ENCODE assay signal across 10 cellular contexts in genomic region chr2:19355931-19356544, GRCh38. TPM values are rescaled to one million over a fixed set of nuclear protein-coding genes. Genes with fewer than 3 reads are reported as not detected.
DNase-seq lines count a peak whose midpoint lies in the region; TF ChIP-seq lines count a peak whose summit lies in the region.
"Had no signal": no experiment of that assay in that cellular context is flagged by ENCODE, and none has a peak within 500 bp of the region (broad histone marks: within the 10 kb centered on the region; RNA-seq: fewer than 3 reads in every experiment).

No MANE protein-coding gene starts in this region.

- no peaks in the 10 kb centered on the region for H3K9me3 Mint-ChIP-seq in activated T-helper 1 cell treated with anti-CD3 and anti-CD28 coated beads, Interleukin-12 subunit alpha, Interleukin-12 subunit beta, Interleukin-2, Interleukin-4 antibody, amounts not matched to agents 30 ng/mL and 10 ng/mL and 1 ng/mL, durations not matched to agents 14 hours and 24 hours and 36 hours
- H3K9me3 Mint-ChIP-seq: natural killer cell had no signal

- no peaks in the 10 kb centered on the region for H3K36me3 ChIP-seq in iPS-18a (ENCODE audit: control insufficient read depth, low read depth, low read length)
- H3K36me3 ChIP-seq in SJCRH30: no peaks in the 10 kb centered on the region

- H3K27me3 ChIP-seq in iPS-18a (ENCODE audit: control insufficient read depth, insufficient read depth, low read length): peaks cover 99% of the 10 kb centered on the region
- no peaks in the 10 kb centered on the region for H3K27me3 ChIP-seq in SJCRH30

- peak overlapping the region; percentile 64 for H3K27ac Mint-ChIP-seq in activated T-helper 1 cell treated with anti-CD3 and anti-CD28 coated beads, Interleukin-12 subunit alpha, Interleukin-12 subunit beta, Interleukin-2, Interleukin-4 antibody, amounts not matched to agents 30 ng/mL and 10 ng/mL and 1 ng/mL, durations not matched to agents 14 hours and 24 hours and 36 hours
- H3K27ac Mint-ChIP-seq: natural killer cell had no signal

- no peak overlapping the region for H3K27ac ChIP-seq in iPS-18a (ENCODE audit: low read length)
- peak overlapping the region in 13 of 21 experiments; percentile 8 to 74 (median 51) for H3K27ac ChIP-seq in skin epidermis
- H3K27ac ChIP-seq in SJCRH30: no peak overlapping the region

- intact Hi-C loops in activated T-helper 1 cell treated with anti-CD3 and anti-CD28 coated beads, Interleukin-12 subunit alpha, Interleukin-12 subunit beta, Interleukin-2, Interleukin-4 antibody, amounts not matched to agents 30 ng/mL and 10 ng/mL and 1 ng/mL, durations not matched to agents 14 hours and 24 hours and 36 hours (cut with micrococcal nuclease): loop anchor here (10.0 kb wide), 1 partner anchor 1481 kb away; the partner anchor contains the start of gene KCNS3

- H3K4me3 ChIP-seq in iPS-18a (ENCODE audit: low read length): peak overlapping the region; percentile 32
- peak overlapping the region; percentile 33 to 51 (median 40) for H3K4me3 ChIP-seq in skin epidermis
- no peak overlapping the region for H3K4me3 ChIP-seq in SJCRH30

- peaks cover 4% of the 10 kb centered on the region for H3K36me3 Mint-ChIP-seq in activated T-helper 1 cell treated with anti-CD3 and anti-CD28 coated beads, Interleukin-12 subunit alpha, Interleukin-12 subunit beta, Interleukin-2, Interleukin-4 antibody, amounts not matched to agents 30 ng/mL and 10 ng/mL and 1 ng/mL, durations not matched to agents 14 hours and 24 hours and 36 hours (ENCODE audit: low read depth)
- H3K36me3 Mint-ChIP-seq: natural killer cell had no signal

- H3K4me3 Mint-ChIP-seq in activated T-helper 1 cell treated with anti-CD3 and anti-CD28 coated beads, Interleukin-12 subunit alpha, Interleukin-12 subunit beta, Interleukin-2, Interleukin-4 antibody, amounts not matched to agents 30 ng/mL and 10 ng/mL and 1 ng/mL, durations not matched to agents 14 hours and 24 hours and 36 hours: no peak overlapping the region

- H3K9me3 ChIP-seq in iPS-18a (ENCODE audit: control insufficient read depth, low read depth, low read length): no peaks in the 10 kb centered on the region
- no peaks in the 10 kb centered on the region for H3K9me3 ChIP-seq in SJCRH30 (replicated peaks)

- peaks cover 85% of the 10 kb centered on the region for H3K27me3 Mint-ChIP-seq in activated T-helper 1 cell treated with anti-CD3 and anti-CD28 coated beads, Interleukin-12 subunit alpha, Interleukin-12 subunit beta, Interleukin-2, Interleukin-4 antibody, amounts not matched to agents 30 ng/mL and 10 ng/mL and 1 ng/mL, durations not matched to agents 14 hours and 24 hours and 36 hours (ENCODE audit: insufficient read depth)

- DNase-seq in GM10266 (ENCODE audit: extremely low spot score) (peak; percentile 14), SK-N-DZ (ENCODE audit: low spot score) (no peak), NCI-H187 (lab: John Stamatoyannopoulos, UW) (no peak), SJCRH30 (no peak), NCI-H524 treated with DMSO at 0.1 percent for 48 hours (lab: John Stamatoyannopoulos, UW) (no peak)
- no peak for DNase-seq in activated T-helper 1 cell treated with anti-CD3 and anti-CD28 coated beads, Interleukin-12 subunit alpha, Interleukin-12 subunit beta, Interleukin-2, Interleukin-4 antibody, amounts not matched to agents 30 ng/mL and 10 ng/mL and 1 ng/mL, durations not matched to agents 14 hours and 24 hours and 36 hours (ENCODE audit: low spot score)
- DNase-seq: effector memory CD4-positive, alpha-beta T cell; natural killer cell had no signal

- H3K9ac ChIP-seq in iPS-18a (ENCODE audit: low read length): no peak overlapping the region

- H3K4me1 ChIP-seq in iPS-18a (ENCODE audit: control insufficient read depth, low read depth, low read length): peaks cover 25% of the 10 kb centered on the region
- no peaks in the 10 kb centered on the region for H3K4me1 ChIP-seq in SJCRH30

- TF ChIP-seq CTCF in GM10266 (IDR thresholded peaks at IDR 0.05; ENCODE audit: control insufficient read depth, insufficient read depth, low read depth, missing control alignments): no peak

- peaks cover 18% of the 10 kb centered on the region for H3K4me1 Mint-ChIP-seq in activated T-helper 1 cell treated with anti-CD3 and anti-CD28 coated beads, Interleukin-12 subunit alpha, Interleukin-12 subunit beta, Interleukin-2, Interleukin-4 antibody, amounts not matched to agents 30 ng/mL and 10 ng/mL and 1 ng/mL, durations not matched to agents 14 hours and 24 hours and 36 hours (ENCODE audit: low read depth)

RNA-seq across cellular contexts. Expression of gene OSR1, which starts 2.4 kb away (rescaled TPM):
- not detected in 2 replicates for total RNA-seq in activated T-helper 1 cell treated with anti-CD3 and anti-CD28 coated beads, Interleukin-12 subunit alpha, Interleukin-12 subunit beta, Interleukin-2, Interleukin-4 antibody, amounts not matched to agents 30 ng/mL and 10 ng/mL and 1 ng/mL, durations not matched to agents 14 hours and 24 hours and 36 hours
- polyA plus RNA-seq in SK-N-DZ (2014; cell fraction: cytosol; rRNA removed): not detected in 2 replicates
- not detected in 2 replicates for polyA plus RNA-seq in SK-N-DZ (2014; cell fraction: nucleus; rRNA removed)
- 1.5 and 1.8 TPM in 2 replicates for total RNA-seq in SJCRH30 (2014; rRNA removed; shearing (Covaris generic))
- total RNA-seq: natural killer cell had no signal

Comparison
In these comparisons a context has a peak if more than half of its experiments do, and no peak if none do; other contexts are left out.
1. H3K27ac ChIP-seq: peak in skin epidermis (13 of 21); none in iPS-18a (single experiment) and SJCRH30 (single experiment).